Comparison of ENCODE assay signal across 5 cellular contexts in the genomic region with DNA sequence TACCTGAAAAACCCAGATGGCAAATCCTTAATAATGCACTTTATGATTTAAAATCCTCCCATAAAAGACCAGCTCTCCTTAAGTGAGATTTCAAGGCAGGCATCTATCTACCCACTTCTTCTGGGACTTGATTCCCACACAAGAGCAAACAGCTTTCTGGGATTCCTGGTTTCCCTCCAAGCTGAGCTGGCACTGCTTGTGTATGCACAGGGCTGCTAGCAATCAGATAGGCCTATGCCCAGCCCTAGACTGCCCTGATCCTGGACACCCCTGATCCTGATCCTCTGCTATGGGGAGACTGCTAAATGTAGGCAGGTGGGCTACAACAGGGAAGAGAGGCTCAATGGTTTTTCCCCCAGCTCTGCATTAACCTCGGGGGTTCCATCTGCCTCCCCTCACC.
DNase-seq lines count a peak whose midpoint lies in the region; ATAC-seq and TF ChIP-seq lines count a peak whose summit lies in the region.
"Not testable (repeated sequence)": the region's sequence is repeated elsewhere in the genome, so short reads cannot be mapped to it uniquely, and the experiment has no call there.

No MANE protein-coding gene starts in this region.

- peak overlapping the region; percentile 72 for H3K4me3 ChIP-seq in OCI-LY3 (ENCODE audit: low read length)
- H3K4me3 ChIP-seq in left lung, right lobe of liver, upper lobe of right lung: not testable (repeated sequence)

- DNase-seq in left lobe of liver (ENCODE audit: low spot score); left lung; right lobe of liver; upper lobe of right lung: not testable (repeated sequence)

- not testable (repeated sequence) for H3K36me3 ChIP-seq in OCI-LY3 (replicated peaks; ENCODE audit: low read depth, low read length); left lung; right lobe of liver; upper lobe of right lung

- H4K20me1 ChIP-seq in OCI-LY3 (ENCODE audit: insufficient read depth, low read length), result not testable (repeated sequence)

- WGBS in right lobe of liver (ENCODE audit: insufficient coverage, low coverage, low lambda C conversion rate, missing lambda C conversion rate), result no CpG with 5 or more reads among the region's 1 CpG

- peak overlapping the region; percentile 78 for H3K4me2 ChIP-seq in OCI-LY3 (ENCODE audit: low read length)

- peak overlapping the region; percentile 26; the same call in 1 of the 2 replicates for H3K27ac ChIP-seq in OCI-LY3 (ENCODE audit: low read length)
- H3K27ac ChIP-seq in left lung, right lobe of liver, upper lobe of right lung: not testable (repeated sequence)

- ATAC-seq in left lobe of liver (peak; percentile 89), left lung (peak; percentile 35), right lobe of liver (peak; percentile 60 to 91 (median 73)), upper lobe of right lung (peak; percentile 45)

- H3K27me3 ChIP-seq in OCI-LY3 (ENCODE audit: low read depth, low read length); left lung; right lobe of liver; upper lobe of right lung: not testable (repeated sequence)

- TF ChIP-seq CTCF in OCI-LY3 (IDR thresholded peaks at IDR 0.05; ENCODE audit: low read depth, low read length); left lung (IDR thresholded peaks at IDR 0.05); right lobe of liver (IDR thresholded peaks at IDR 0.05); upper lobe of right lung (IDR thresholded peaks at IDR 0.05): not testable (repeated sequence)

- H2AFZ ChIP-seq in OCI-LY3 (ENCODE audit: low read depth, low read length), result not testable (repeated sequence)

- H3K4me1 ChIP-seq in OCI-LY3 (ENCODE audit: low read length), result peaks cover 26% of the 10 kb centered on the region
- not testable (repeated sequence) for H3K4me1 ChIP-seq in left lung, right lobe of liver, upper lobe of right lung

- H3K9me3 ChIP-seq in OCI-LY3 (ENCODE audit: insufficient read depth, low read length); right lobe of liver; upper lobe of right lung: not testable (repeated sequence)
- H3K9me3 ChIP-seq in left lung, result peaks cover 0 to 12% of the 10 kb centered on the region in 2 donors

- not testable (repeated sequence) for TF ChIP-seq POLR2A in right lobe of liver (IDR thresholded peaks at IDR 0.05)

- intact Hi-C loops in left lung (cut with DNase I); right lobe of liver (cut with DNase I); upper lobe of right lung (cut with DNase I): not testable (repeated sequence)

- H3K9ac ChIP-seq in OCI-LY3 (ENCODE audit: low read length), result peak overlapping the region; percentile 48; the same call in 1 of the 2 replicates

- not testable (repeated sequence) for H3K79me2 ChIP-seq in OCI-LY3 (ENCODE audit: low read length)

Comparison
In these comparisons a context has a peak if more than half of its experiments do, and no peak if none do; other contexts are left out.
1. ATAC-seq: peak in every context shown above with its lines; median percentile 89 in left lobe of liver; 73 in right lobe of liver; 45 in upper lobe of right lung; 35 in left lung.